ENCODE assay signal across 9 cellular contexts in the genomic region with DNA sequence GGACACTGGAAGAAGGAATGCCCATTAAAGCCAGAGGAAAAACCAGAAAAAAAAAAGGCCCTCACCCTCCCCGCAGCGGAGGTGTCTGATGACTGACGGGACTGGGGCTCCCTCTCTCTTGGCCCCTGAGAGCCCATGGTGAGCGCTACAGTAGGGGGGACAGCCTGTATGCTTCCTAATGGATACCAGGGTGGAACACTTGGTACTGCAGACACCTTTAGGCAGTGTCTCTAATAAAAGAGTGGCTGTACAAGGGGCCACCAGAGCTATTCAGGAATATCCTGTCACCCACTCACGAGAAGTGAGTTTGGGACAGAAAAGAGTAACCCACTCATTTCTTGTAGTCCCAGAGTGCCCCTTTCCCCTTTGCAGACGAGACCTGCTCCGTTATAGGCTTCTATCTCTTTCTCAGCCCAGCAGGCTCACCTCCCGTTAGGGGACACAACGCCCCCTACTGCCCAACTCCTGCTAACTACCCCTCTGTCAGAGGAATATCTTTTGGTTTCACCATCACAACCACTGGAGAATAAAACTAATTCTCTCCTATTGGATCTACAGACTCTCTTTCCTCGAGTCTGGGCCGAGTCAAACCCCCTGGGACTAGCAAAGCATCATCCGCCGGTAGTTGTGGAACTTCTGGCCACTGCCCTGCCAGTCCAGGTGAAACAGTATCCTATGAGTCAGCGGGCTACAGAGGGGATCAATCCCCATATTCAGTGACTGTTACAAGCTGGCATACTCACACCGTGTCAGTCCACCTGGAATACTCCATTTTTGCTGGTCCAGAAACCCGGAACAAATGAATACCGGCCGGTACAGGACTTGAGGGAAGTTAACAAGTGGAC. TPM values are rescaled to one million over a fixed set of nuclear protein-coding genes. Genes with fewer than 3 reads are reported as not detected.
DNase-seq lines count a peak whose midpoint lies in the region; ATAC-seq and TF ChIP-seq lines count a peak whose summit lies in the region.
"Had no signal": no experiment of that assay in that cellular context is flagged by ENCODE, and none has a peak within 500 bp of the region (broad histone marks: within the 10 kb centered on the region; RNA-seq: fewer than 3 reads in every experiment).

No MANE protein-coding gene starts in this region.

- intact Hi-C loops in PC-9 (cut with micrococcal nuclease; ENCODE audit: unreplicated experiment), result no loop called here
- intact Hi-C loops in psoas muscle (cut with DNase I), result no loop called here

- peaks cover 5% of the 10 kb centered on the region in 3 donors for H3K4me1 Mint-ChIP-seq in CD8-positive, alpha-beta memory T cell
- peaks cover 2% of the 10 kb centered on the region for H3K4me1 Mint-ChIP-seq in activated T-cell treated with anti-CD3 and anti-CD28 coated beads, Interleukin-2, amount 50 U/mL, for 4 hours (ENCODE audit: low read depth)
- H3K4me1 Mint-ChIP-seq: activated naive CD4-positive, alpha-beta T cell treated with anti-CD3 and anti-CD28 coated beads, Interleukin-2, amount 50 U/mL, for 24 hours had no signal

- H4K20me1 ChIP-seq in PC-9 (ENCODE audit: insufficient read depth), result no peaks in the 10 kb centered on the region

- POLR2A ChIA-PET in CD8-positive, alpha-beta memory T cell (lab: Charles Lee), result no interaction called here
- POLR2A ChIA-PET in PC-9 (lab: Charles Lee; ENCODE audit: unreplicated experiment), result no interaction called here

- peak overlapping the region; percentile 1; the same call in 1 of the 2 replicates for H3K4me2 ChIP-seq in PC-9

- no peaks in the 10 kb centered on the region for H3K9me2 ChIP-seq in PC-9 (ENCODE audit: insufficient read depth)

- no peak overlapping the region for H3K4me3 ChIP-seq in CD8-positive, alpha-beta memory T cell (ENCODE audit: low read length)
- H3K4me3 ChIP-seq in PC-9, result no peak overlapping the region
- no peak overlapping the region for H3K4me3 ChIP-seq in gastroesophageal sphincter
- H3K4me3 ChIP-seq in psoas muscle, result no peak overlapping the region

- H3F3A ChIP-seq in PC-9 (ENCODE audit: insufficient read depth, low read depth), result no peaks in the 10 kb centered on the region

- TF ChIP-seq POLR2A in gastroesophageal sphincter (IDR thresholded peaks at IDR 0.05), result no peak

- peak; percentile 98 for ATAC-seq in GM19351 (IDR thresholded peaks at IDR 0.05; ENCODE audit: unreplicated experiment)
- ATAC-seq in HG03432 (IDR thresholded peaks at IDR 0.05; ENCODE audit: unreplicated experiment), result peak; percentile 96
- peak; percentile 83 to 86 for ATAC-seq in activated T-cell treated with anti-CD3 and anti-CD28 coated beads, Interleukin-2, amount 50 U/mL, for 4 hours
- peak; percentile 50 for ATAC-seq in gastroesophageal sphincter
- ATAC-seq in psoas muscle, result peak in 3 of 4 donors; percentile 63 to 76 (median 75)

- peak overlapping the region; percentile 79 for H3K27ac ChIP-seq in CD8-positive, alpha-beta memory T cell (ENCODE audit: low read depth, low read length)
- H3K27ac ChIP-seq in PC-9 (no peak overlapping the region), gastroesophageal sphincter (no peak overlapping the region), psoas muscle (no peak overlapping the region)

- H3K27me3 ChIP-seq in CD8-positive, alpha-beta memory T cell (ENCODE audit: insufficient read depth, low read length, poor library complexity, severe bottlenecking), result no peaks in the 10 kb centered on the region
- H3K27me3 ChIP-seq in PC-9 (ENCODE audit: insufficient read depth, low read depth), result no peaks in the 10 kb centered on the region
- no peaks in the 10 kb centered on the region for H3K27me3 ChIP-seq in gastroesophageal sphincter
- no peaks in the 10 kb centered on the region for H3K27me3 ChIP-seq in psoas muscle (ENCODE audit: insufficient read depth in 3 of 3, low read length in 2 of 3)

- H3K36me3 Mint-ChIP-seq in CD8-positive, alpha-beta memory T cell, result no peaks in the 10 kb centered on the region
- H3K36me3 Mint-ChIP-seq in activated T-cell treated with anti-CD3 and anti-CD28 coated beads, Interleukin-2, amount 50 U/mL, for 4 hours (ENCODE audit: insufficient read depth), result no peaks in the 10 kb centered on the region
- H3K36me3 Mint-ChIP-seq: activated naive CD4-positive, alpha-beta T cell treated with anti-CD3 and anti-CD28 coated beads, Interleukin-2, amount 50 U/mL, for 24 hours had no signal

- no peaks in the 10 kb centered on the region for H3K9me3 ChIP-seq in CD8-positive, alpha-beta memory T cell (ENCODE audit: low read length)
- H3K9me3 ChIP-seq in PC-9 (ENCODE audit: insufficient read depth, low read depth), result no peaks in the 10 kb centered on the region
- no peaks in the 10 kb centered on the region for H3K9me3 ChIP-seq in gastroesophageal sphincter
- H3K9me3 ChIP-seq in psoas muscle, result no peaks in the 10 kb centered on the region

- CTCF ChIA-PET in CD8-positive, alpha-beta memory T cell (lab: Charles Lee), result interaction anchor here (1.2 kb wide), 1 partner anchor 63 kb away, joined by 3 read pairs; a partner anchor contains a TSS
- CTCF ChIA-PET in PC-9 (lab: Charles Lee), result no interaction called here

- H3K27me3 Mint-ChIP-seq in CD8-positive, alpha-beta memory T cell, result peaks cover 0 to 2% of the 10 kb centered on the region in 2 donors
- H3K27me3 Mint-ChIP-seq in activated T-cell treated with anti-CD3 and anti-CD28 coated beads, Interleukin-2, amount 50 U/mL, for 4 hours (ENCODE audit: low read depth), result no peaks in the 10 kb centered on the region
- H3K27me3 Mint-ChIP-seq: activated naive CD4-positive, alpha-beta T cell treated with anti-CD3 and anti-CD28 coated beads, Interleukin-2, amount 50 U/mL, for 24 hours had no signal

- DNase-seq in CD8-positive, alpha-beta memory T cell, result peak; percentile 50 to 74 (median 53)
- DNase-seq in PC-9 (peak in 1 of 2 experiments; percentile 68), psoas muscle (peak; percentile 38 to 65), NCI-H526 treated with DMSO at 0.1 percent for 48 hours (lab: John Stamatoyannopoulos, UW) (no peak)
- DNase-seq in activated T-cell treated with anti-CD3 and anti-CD28 coated beads, Interleukin-2, amount 50 U/mL, for 4 hours, result peak; percentile 64

- H3K27ac Mint-ChIP-seq in CD8-positive, alpha-beta memory T cell, result peak overlapping the region in 1 of 8 donors; percentile 13
- H3K27ac Mint-ChIP-seq: activated naive CD4-positive, alpha-beta T cell treated with anti-CD3 and anti-CD28 coated beads, Interleukin-2, amount 50 U/mL, for 24 hours had no signal

- no peak for TF ChIP-seq EP300 in gastroesophageal sphincter (IDR thresholded peaks at IDR 0.05)

- no peaks in the 10 kb centered on the region for H3K4me1 ChIP-seq in CD8-positive, alpha-beta memory T cell (ENCODE audit: insufficient read depth, low read length)
- H3K4me1 ChIP-seq in PC-9 (replicated peaks; ENCODE audit: insufficient read depth) (no peaks in the 10 kb centered on the region), gastroesophageal sphincter (no peaks in the 10 kb centered on the region), psoas muscle (no peaks in the 10 kb centered on the region)

- no peaks in the 10 kb centered on the region for H3K36me3 ChIP-seq in CD8-positive, alpha-beta memory T cell (ENCODE audit: insufficient read depth, low read length)
- H3K36me3 ChIP-seq in PC-9 (ENCODE audit: low read depth) (no peaks in the 10 kb centered on the region), gastroesophageal sphincter (no peaks in the 10 kb centered on the region), psoas muscle (ENCODE audit: insufficient read depth in 1 of 2, low read depth in 1 of 2) (no peaks in the 10 kb centered on the region)

- H3K79me2 ChIP-seq in PC-9 (ENCODE audit: low read depth), result no peaks in the 10 kb centered on the region

- BruUV-seq in PC-9 (replicated peaks; lab: Mats Ljungman, UMichigan), result no TSS peak

- TF ChIP-seq CTCF in PC-9 (conservative IDR thresholded peaks at IDR 0.05) (peak; percentile 91), gastroesophageal sphincter (IDR thresholded peaks at IDR 0.05) (peak; percentile 9 to 52 (median 24)), psoas muscle (IDR thresholded peaks at IDR 0.05) (peak; percentile 45)

- no peak overlapping the region for H2AFZ ChIP-seq in PC-9

- 40 to 48% methylated on average over 8 to 9 of the region's 18 CpGs for WGBS in gastroesophageal sphincter (ENCODE audit: low coverage in 1 of 2), 2 donors
- WGBS in psoas muscle, 3 donors, result 45 to 50% (median 46%) methylated on average over 18 of the region's 18 CpGs

- no peak overlapping the region for H3K4me3 Mint-ChIP-seq in CD8-positive, alpha-beta memory T cell
- no peak overlapping the region for H3K4me3 Mint-ChIP-seq in activated T-cell treated with anti-CD3 and anti-CD28 coated beads, Interleukin-2, amount 50 U/mL, for 4 hours
- H3K4me3 Mint-ChIP-seq: activated naive CD4-positive, alpha-beta T cell treated with anti-CD3 and anti-CD28 coated beads, Interleukin-2, amount 50 U/mL, for 24 hours had no signal

- no peaks in the 10 kb centered on the region for H3K9me3 Mint-ChIP-seq in CD8-positive, alpha-beta memory T cell
- no peaks in the 10 kb centered on the region for H3K9me3 Mint-ChIP-seq in activated T-cell treated with anti-CD3 and anti-CD28 coated beads, Interleukin-2, amount 50 U/mL, for 4 hours
- H3K9me3 Mint-ChIP-seq: activated naive CD4-positive, alpha-beta T cell treated with anti-CD3 and anti-CD28 coated beads, Interleukin-2, amount 50 U/mL, for 24 hours had no signal

RNA-seq across cellular contexts. Expression of a gene that starts 40.8 kb away (rescaled TPM):
- total RNA-seq in CD8-positive, alpha-beta memory T cell, result 10 to 100 TPM; 28.9 to 29.7 TPM
- polyA plus RNA-seq in CD8-positive, alpha-beta memory T cell, result 14.5 TPM
- 18.0 and 22.1 TPM in 2 replicates for total RNA-seq in PC-9 (2021)
- 10 to 100 TPM; 24.1 to 25.8 (median 24.8) TPM for total RNA-seq in activated T-cell treated with anti-CD3 and anti-CD28 coated beads, Interleukin-2, amount 50 U/mL, for 4 hours
- total RNA-seq in gastroesophageal sphincter, result 10 to 100 TPM; 17.1 to 32.7 (median 23.6) TPM
- 10 to 100 TPM; 10.3 to 12.6 (median 11.6) TPM for total RNA-seq in psoas muscle
- 1 to 10 TPM; 5.5 to 9.8 (median 5.9) TPM for polyA plus RNA-seq in psoas muscle

RNA-seq across cellular contexts. Expression of a gene that starts 50.3 kb away (rescaled TPM):
- 1,000 to 10,000 TPM; 1,569 to 1,633 TPM for total RNA-seq in CD8-positive, alpha-beta memory T cell
- polyA plus RNA-seq in CD8-positive, alpha-beta memory T cell, result 973 TPM
- total RNA-seq in PC-9 (2021), result 1,834 and 1,944 TPM in 2 replicates
- 1,000 to 10,000 TPM; 2,191 to 2,257 (median 2,224) TPM for total RNA-seq in activated T-cell treated with anti-CD3 and anti-CD28 coated beads, Interleukin-2, amount 50 U/mL, for 4 hours
- total RNA-seq in gastroesophageal sphincter, result 1,000 to 10,000 TPM in 3 of 4 donors, 100 to 1,000 TPM in 1; 852 to 2,330 (median 1,498) TPM
- total RNA-seq in psoas muscle, result 100 to 1,000 TPM; 744 to 950 (median 822) TPM
- 1,000 to 10,000 TPM; 1,534 to 1,772 (median 1,709) TPM for polyA plus RNA-seq in psoas muscle

Comparison
In these comparisons a context has a peak if more than half of its experiments do, and no peak if none do; other contexts are left out.
1. CTCF ChIP-seq: peak in every context shown above with its lines; median percentile 91 in PC-9; 45 in psoas muscle; 24 in gastroesophageal sphincter.